Comparison of ENCODE assay signal across 16 cellular contexts in the genomic region with DNA sequence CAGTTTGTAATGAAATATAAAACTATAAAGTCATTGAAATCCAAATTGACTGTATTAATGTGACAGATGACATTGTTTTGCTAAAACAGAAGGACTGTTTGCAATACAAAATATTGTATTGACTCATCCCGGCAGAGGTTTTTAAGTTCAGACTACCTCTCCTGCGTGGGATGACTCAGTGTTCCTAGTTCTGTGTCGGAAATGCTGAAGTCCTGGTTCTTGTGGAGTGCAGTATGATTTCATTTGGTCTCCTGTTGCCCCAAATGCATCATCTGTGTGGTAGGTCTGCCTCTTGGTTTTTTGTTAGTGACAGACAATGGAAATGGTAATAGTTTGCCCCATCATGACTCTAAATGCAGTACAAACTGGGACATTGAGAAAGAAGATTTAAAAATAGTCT. TPM values are rescaled to one million over a fixed set of nuclear protein-coding genes. Genes with fewer than 3 reads are reported as not detected.
DNase-seq lines count a peak whose midpoint lies in the region; FAIRE-seq and TF ChIP-seq lines count a peak whose summit lies in the region.
"Had no signal": no experiment of that assay in that cellular context is flagged by ENCODE, and none has a peak within 500 bp of the region (broad histone marks: within the 10 kb centered on the region; RNA-seq: fewer than 3 reads in every experiment).

No MANE protein-coding gene starts in this region.

- H3K9ac ChIP-seq in SK-N-MC (ENCODE audit: insufficient read length), result no peak overlapping the region
- H3K9ac ChIP-seq in fibroblast of lung (ENCODE audit: insufficient read depth, low read length), result no peak overlapping the region

- H3K9me3 ChIP-seq in SK-N-MC (ENCODE audit: low read depth, low read length) (no peaks in the 10 kb centered on the region), fibroblast of lung (ENCODE audit: control insufficient read depth, insufficient read depth, low read depth, low read length) (no peaks in the 10 kb centered on the region)
- H3K9me3 ChIP-seq: ascending aorta, sigmoid colon had no signal

- no peak overlapping the region for H3K4me2 ChIP-seq in fibroblast of lung (ENCODE audit: extremely low read depth, insufficient read depth, low read length)

- H3K36me3 ChIP-seq in SK-N-MC (ENCODE audit: insufficient read depth, low read length) (no peaks in the 10 kb centered on the region), fibroblast of lung (ENCODE audit: control insufficient read depth, insufficient read depth, low read length) (no peaks in the 10 kb centered on the region)
- H3K36me3 ChIP-seq: ascending aorta, sigmoid colon had no signal

- no peak overlapping the region; the same call in 1 of the 2 replicates for H3K4me3 ChIP-seq in SK-N-MC
- H3K4me3 ChIP-seq in fibroblast of lung (replicated peaks in 1 of 4; ENCODE audit: control extremely low read depth in 1 of 4, insufficient read depth in 1 of 4, low read depth in 3 of 4, low read length in 4 of 4), result no peak overlapping the region
- H3K4me3 ChIP-seq: ascending aorta, GM12878, sigmoid colon had no signal

- no peak for TF ChIP-seq POLR2A in GM12892 (IDR thresholded peaks at IDR 0.05; ENCODE audit: low read depth, low read length)

- POLR2A ChIA-PET in RWPE1 (lab: Yijun Ruan, JAX; ENCODE audit: low non-redundant PET), result no interaction called here

- CTCF ChIA-PET in RWPE1 (lab: Yijun Ruan, JAX), result interaction anchor here (0.6 kb wide), 1 partner anchor 9 kb away, joined by 3 read pairs; no protein-coding TSS in a partner anchor

- no peaks in the 10 kb centered on the region for H3K27me3 ChIP-seq in fibroblast of lung (ENCODE audit: control insufficient read depth, insufficient read depth, low read length)
- H3K27me3 ChIP-seq: ascending aorta, sigmoid colon had no signal

- peak; percentile 31 for DNase-seq in stimulated activated CD4-positive, alpha-beta T cell treated with anti-CD3 and anti-CD28 coated beads, Interleukin-4, amount 100 ng/mL, for 24 hours
- no peak for DNase-seq in stimulated activated CD4-positive, alpha-beta T cell treated with anti-CD3 and anti-CD28 coated beads, Interleukin-12 subunit alpha, Interleukin-12 subunit beta, amount 100 ng/mL, for 4 hours
- no peak for DNase-seq in SK-N-MC (ENCODE audit: low read depth, low spot score)
- DNase-seq in fibroblast of lung (ENCODE audit: low read depth in 2 of 2), result peak; percentile 62 to 85
- DNase-seq in kidney glomerular epithelial cell (lab: John Stamatoyannopoulos, UW), result no peak
- no peak for DNase-seq in RWPE1 (ENCODE audit: low spot score)
- no peak for DNase-seq in midbrain (lab: John Stamatoyannopoulos, UW)
- no peak for DNase-seq in GM12892 (ENCODE audit: insufficient read length)
- DNase-seq: immature natural killer cell; naive thymus-derived CD8-positive, alpha-beta T cell; NCI-H2107; OCI-M1; sigmoid colon had no signal

- peaks cover 2% of the 10 kb centered on the region for H3K4me1 ChIP-seq in fibroblast of lung (ENCODE audit: control insufficient read depth, extremely low read depth, insufficient read depth, low read length)

- H4K20me1 ChIP-seq in fibroblast of lung (ENCODE audit: control insufficient read depth, extremely low read depth, insufficient read depth, low read length), result no peaks in the 10 kb centered on the region

- H2AFZ ChIP-seq in fibroblast of lung (ENCODE audit: low read length), result no peak overlapping the region

- no peak for FAIRE-seq in GM12892 (lab: Jason Lieb, UNC)
- FAIRE-seq: GM12878, HepG2 had no signal

- peak overlapping the region; percentile 38; the same call in 1 of the 2 replicates for H3K27ac ChIP-seq in SK-N-MC
- no peak overlapping the region for H3K27ac ChIP-seq in fibroblast of lung (ENCODE audit: insufficient read depth, low read length)
- no peak overlapping the region for H3K27ac ChIP-seq in RWPE1
- H3K27ac ChIP-seq: ascending aorta had no signal

- TF ChIP-seq CTCF in fibroblast of lung (conservative IDR thresholded peaks at IDR 0.05 in 1 of 2, IDR thresholded peaks at IDR 0.05 in 1 of 2; ENCODE audit: low read depth in 1 of 2, low read length in 2 of 2) (no peak), RWPE1 (conservative IDR thresholded peaks at IDR 0.05; ENCODE audit: low read depth) (no peak)

- H3K79me2 ChIP-seq in fibroblast of lung (ENCODE audit: control insufficient read depth, insufficient read depth, low read length), result no peaks in the 10 kb centered on the region

RNA-seq across cellular contexts. Expression of gene PELI2, which starts 27.8 kb away (rescaled TPM):
- total RNA-seq in fibroblast of lung, result 28.5 and 29.2 TPM in 2 replicates
- polyA plus RNA-seq in fibroblast of lung, result 15.5 and 17.5 TPM in 2 replicates
- 4.4 and 6.1 TPM in 2 replicates for polyA plus RNA-seq in fibroblast of lung (2012)
- polyA minus RNA-seq in fibroblast of lung (ENCODE audit: low replicate concordance), result 3.6 and 16.3 TPM in 2 replicates
- polyA plus RNA-seq in GM12892 (2012; ENCODE audit: missing spikeins), result not detected
- total RNA-seq: HepG2 had no signal

Comparison
In these comparisons a context has a peak if more than half of its experiments do, and no peak if none do; other contexts are left out.
1. DNase-seq: peak in stimulated activated CD4-positive, alpha-beta T cell treated with anti-CD3 and anti-CD28 coated beads, Interleukin-4, amount 100 ng/mL, for 24 hours (single experiment) and fibroblast of lung (2 of 2); none in stimulated activated CD4-positive, alpha-beta T cell treated with anti-CD3 and anti-CD28 coated beads, Interleukin-12 subunit alpha, Interleukin-12 subunit beta, amount 100 ng/mL, for 4 hours (single experiment), SK-N-MC (single experiment), kidney glomerular epithelial cell (single experiment), RWPE1 (single experiment), midbrain (single experiment) and GM12892 (single experiment).